ENCODE assay signal across 8 cellular contexts in the genomic region with DNA sequence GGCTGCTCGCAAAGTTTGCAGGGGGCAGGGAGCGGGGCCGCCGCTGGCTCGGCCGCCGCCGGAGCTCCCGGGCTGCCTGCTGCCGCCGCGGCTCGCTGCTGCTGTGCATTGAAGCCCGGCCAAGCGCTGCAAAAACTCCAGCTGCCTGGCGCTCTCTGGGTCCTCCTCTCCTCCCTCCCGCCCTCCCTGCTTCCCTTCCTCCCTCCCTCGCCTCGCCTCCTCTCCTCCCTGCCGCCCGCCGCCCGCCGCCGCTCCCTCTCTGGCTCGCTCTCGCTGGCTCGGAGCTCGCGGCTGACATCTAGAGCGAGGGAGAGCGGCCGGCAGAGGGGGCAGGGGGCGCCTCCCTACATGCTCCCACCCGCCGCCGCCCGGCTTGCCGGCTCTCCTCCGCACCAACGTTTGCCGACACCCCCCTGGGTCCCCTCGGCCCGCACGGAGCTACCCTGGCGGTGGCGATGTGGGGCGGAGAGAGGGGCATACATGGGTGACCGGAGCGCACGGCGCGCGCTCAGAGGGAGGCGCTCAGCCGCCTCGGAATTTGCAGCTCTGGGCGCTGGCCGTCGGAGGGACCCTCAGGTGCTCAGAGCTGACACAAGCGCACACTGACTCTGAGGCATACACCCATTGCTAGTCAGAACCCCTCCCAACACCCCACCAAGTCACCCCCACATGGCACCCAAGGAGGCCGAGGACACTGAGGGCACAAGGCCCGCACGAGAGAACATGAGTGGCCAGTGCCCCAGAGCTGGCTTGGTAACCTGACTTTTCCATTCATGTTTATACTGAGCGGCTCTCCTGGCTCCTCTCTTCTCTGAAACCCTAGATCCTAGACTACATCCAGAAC. TPM values are rescaled to one million over a fixed set of nuclear protein-coding genes. Genes with fewer than 3 reads are reported as not detected.
DNase-seq lines count a peak whose midpoint lies in the region; ATAC-seq, FAIRE-seq and TF ChIP-seq lines count a peak whose summit lies in the region.

No MANE protein-coding gene starts in this region.

- no peak overlapping the region for H3K9ac ChIP-seq in kidney (ENCODE audit: low read length in 2 of 2)

- 5 to 9% (median 9%) methylated on average over 24 to 65 of the region's 65 CpGs for WGBS in spleen, 5 donors

- peaks cover 0 to 86% (median 53%) of the 10 kb centered on the region in 7 donors for H3K27me3 ChIP-seq in spleen (replicated peaks in 1 of 7)

- DNase-seq in SHP77 (lab: John Stamatoyannopoulos, UW) (peak; percentile 31 to 49), SHP77 treated with DMSO at 0.1 percent for 48 hours (lab: John Stamatoyannopoulos, UW) (no peak), NCI-H446 treated with DMSO at 0.1 percent for 48 hours (lab: John Stamatoyannopoulos, UW) (peak; percentile 45), caudate nucleus (lab: John Stamatoyannopoulos, UW) (peak in 54 of 61 donors; percentile 8 to 83 (median 53)), kidney (peak; percentile 93), spleen (no peak), OCI-M2 (lab: John Stamatoyannopoulos, UW; ENCODE audit: unreplicated experiment) (no peak)

- TF ChIP-seq POLR2A in spleen (IDR thresholded peaks at IDR 0.05), result no peak

- peaks cover 0 to 14% of the 10 kb centered on the region in 2 donors for H3K4me1 ChIP-seq in kidney (ENCODE audit: control insufficient read depth in 1 of 2, insufficient read depth in 1 of 2, low read depth in 1 of 2, low read length in 2 of 2)
- H3K4me1 ChIP-seq in spleen, result peaks cover 10 to 50% (median 30%) of the 10 kb centered on the region in 6 donors

- FAIRE-seq in kidney (lab: Jason Lieb, UNC), result no peak

- no peak for ATAC-seq in HG02852 (IDR thresholded peaks at IDR 0.05; ENCODE audit: unreplicated experiment)

- H3K27ac ChIP-seq in caudate nucleus (ENCODE audit: low read depth, low read length), result peak overlapping the region; percentile 11
- no peak overlapping the region for H3K27ac ChIP-seq in kidney (ENCODE audit: low read depth in 2 of 2, low read length in 2 of 2)
- H3K27ac ChIP-seq in spleen, result no peak overlapping the region

- intact Hi-C loops in kidney (cut with DNase I), result no loop called here
- intact Hi-C loops in spleen (cut with DNase I; ENCODE audit: low total_unique reads), result no loop called here

- H3K4me3 ChIP-seq in kidney (ENCODE audit: low read length in 2 of 2) (no peak overlapping the region), spleen (peak overlapping the region; percentile 1 to 73 (median 24))

- no peaks in the 10 kb centered on the region for H3K36me3 ChIP-seq in kidney (ENCODE audit: control insufficient read depth in 1 of 2, insufficient read depth in 2 of 2, low read length in 2 of 2)
- H3K36me3 ChIP-seq in spleen, result no peaks in the 10 kb centered on the region

- no peak for TF ChIP-seq CTCF in kidney (IDR thresholded peaks at IDR 0.05; ENCODE audit: borderline replicate concordance, extremely low read depth, insufficient read depth)
- peak in 1 of 11 experiments; percentile 10 for TF ChIP-seq CTCF in spleen (IDR thresholded peaks at IDR 0.05 in 8 of 11, conservative IDR thresholded peaks at IDR 0.05 in 3 of 11)

- no peaks in the 10 kb centered on the region for H3K9me3 ChIP-seq in kidney (ENCODE audit: control insufficient read depth in 1 of 2, low read length in 2 of 2)
- H3K9me3 ChIP-seq in spleen, result no peaks in the 10 kb centered on the region

RNA-seq across cellular contexts. Expression of a gene that starts 1.2 kb away (rescaled TPM):
- total RNA-seq in kidney, result 3.5 TPM
- 0.17 TPM for polyA plus RNA-seq in kidney (ENCODE audit: insufficient read depth, low read depth, low replicate concordance)
- total RNA-seq in spleen, result 10 to 100 TPM in 4 of 7 donors, 1 to 10 TPM in 3; 7.7 to 14.7 (median 10.1) TPM
- under 1 TPM; 0.15 to 0.38 (median 0.33) TPM for polyA plus RNA-seq in spleen

Comparison
In these comparisons a context has a peak if more than half of its experiments do, and no peak if none do; other contexts are left out.
1. DNase-seq: peak in SHP77 (2 of 2), NCI-H446 treated with DMSO at 0.1 percent for 48 hours (single experiment), caudate nucleus (54 of 61) and kidney (single experiment); none in SHP77 treated with DMSO at 0.1 percent for 48 hours (single experiment), spleen (single experiment) and OCI-M2 (single experiment).
2. H3K4me3 ChIP-seq: peak in spleen (8 of 8); none in kidney (0 of 2).